Comparison of ENCODE assay signal across 8 cellular contexts in the genomic region with DNA sequence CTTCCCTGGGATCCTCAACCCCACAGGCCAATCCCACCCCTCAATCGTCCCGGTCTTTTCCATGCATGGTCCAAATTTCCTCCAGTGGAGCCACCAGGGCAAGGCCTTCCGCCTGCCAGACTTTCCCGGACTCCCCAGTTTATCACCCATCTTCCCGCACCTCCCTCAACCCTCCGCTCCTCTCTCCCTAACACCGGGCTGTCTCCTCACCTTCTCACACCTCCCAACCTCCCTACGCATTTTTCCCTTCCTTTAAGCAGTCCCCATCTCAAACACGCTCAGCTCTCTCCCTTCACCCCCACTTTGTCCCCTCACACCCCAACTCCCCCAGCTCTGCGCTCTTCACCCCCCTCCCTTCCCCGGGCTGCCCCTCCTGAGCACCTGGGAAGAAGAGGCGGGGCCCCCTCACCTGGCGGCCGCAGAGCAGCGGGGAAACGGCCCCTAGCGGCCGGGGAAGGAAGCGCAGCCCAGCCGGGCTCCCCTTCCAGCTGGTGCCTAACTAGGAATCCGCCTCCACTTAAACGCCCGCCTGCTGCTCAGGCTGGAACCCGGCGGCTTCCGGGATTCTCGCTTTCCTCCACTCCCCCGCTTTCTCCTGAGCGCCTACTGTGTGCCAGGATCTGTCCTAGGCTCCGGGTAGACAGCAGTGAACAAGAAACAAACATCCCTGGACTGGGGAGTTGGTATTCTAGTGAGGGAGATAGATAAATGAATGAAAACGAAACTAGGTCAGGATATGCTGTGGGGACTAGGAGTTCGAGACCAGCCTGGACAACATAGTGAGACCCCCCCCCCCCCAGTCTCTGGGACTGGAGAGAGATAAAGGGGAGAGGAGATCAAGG.
DNase-seq lines count a peak whose midpoint lies in the region; ATAC-seq, FAIRE-seq and TF ChIP-seq lines count a peak whose summit lies in the region.
"Not testable (repeated sequence)": the region's sequence is repeated elsewhere in the genome, so short reads cannot be mapped to it uniquely, and the experiment has no call there.

No MANE protein-coding gene starts in this region.

- not testable (repeated sequence) for BruUV-seq in endothelial cell of umbilical vein (replicated peaks; lab: Mats Ljungman, UMichigan)

- H2AFZ ChIP-seq in endothelial cell of umbilical vein (ENCODE audit: low read depth, low read length): peak overlapping the region; percentile 85

- not testable (repeated sequence) for H3K27ac ChIP-seq in RWPE1; endothelial cell of umbilical vein (ENCODE audit: insufficient read depth, low read depth, low read length); lung (ENCODE audit: low read depth in 1 of 2, low read length in 1 of 2)

- POLR2A ChIA-PET in RWPE1 (lab: Yijun Ruan, JAX; ENCODE audit: low non-redundant PET): not testable (repeated sequence)
- POLR2A ChIA-PET in endothelial cell of umbilical vein (lab: Charles Lee): interaction anchor here (0.9 kb wide), 1 partner anchor 97 kb away, joined by 3 read pairs; no protein-coding TSS in a partner anchor

- H3K4me1 ChIP-seq in endothelial cell of umbilical vein (ENCODE audit: control insufficient read depth, extremely low read depth, insufficient read depth, low read length); lung (ENCODE audit: control insufficient read depth in 2 of 2, insufficient read depth in 2 of 2, low read length in 2 of 2): not testable (repeated sequence)

- 7 to 8% methylated on average over 31 to 32 of the region's 32 CpGs for WGBS in lung, 2 donors

- peak; percentile 75 for DNase-seq in ACHN
- peak; percentile 59 for DNase-seq in GM19238 (ENCODE audit: insufficient read length, low spot score)
- peak; percentile 65 for DNase-seq in NB4 (ENCODE audit: low read depth)
- DNase-seq in RWPE1 (ENCODE audit: low spot score): peak; percentile 62
- DNase-seq in activated T-cell treated with anti-CD3 and anti-CD28 coated beads, Interleukin-2, amount 50 U/mL, for 48 hours: peak; percentile 81 to 86
- peak; percentile 56 for DNase-seq in endothelial cell of umbilical vein (ENCODE audit: low read depth, low spot score)
- peak; percentile 74 for DNase-seq in lung (ENCODE audit: low spot score)
- peak; percentile 70 to 74 for DNase-seq in stimulated activated CD4-positive, alpha-beta T cell treated with anti-CD3 and anti-CD28 coated beads, Interleukin-2, amount 100 ng/mL, for 48 hours

- peak; percentile 91 for ATAC-seq in lung (ENCODE audit: insufficient read depth, low FRiP score)

- H3K9ac ChIP-seq in endothelial cell of umbilical vein (replicated peaks; ENCODE audit: extremely low read depth, insufficient read depth, low read length): not testable (repeated sequence)

- H3K9me1 ChIP-seq in endothelial cell of umbilical vein (replicated peaks; ENCODE audit: control insufficient read depth, extremely low read depth, insufficient read depth, low read length): not testable (repeated sequence)

- H3K79me2 ChIP-seq in endothelial cell of umbilical vein (ENCODE audit: control insufficient read depth, insufficient read depth, low read length): not testable (repeated sequence)

- H3K9me3 ChIP-seq in endothelial cell of umbilical vein (replicated peaks; ENCODE audit: control insufficient read depth, insufficient read depth, low read length); lung (ENCODE audit: control insufficient read depth in 2 of 2, insufficient read depth in 1 of 2, low read length in 1 of 2): not testable (repeated sequence)

- in situ Hi-C loops in ACHN (cut with HindIII; ENCODE audit: low pct_ligation_motif_present, low pct_unique_long_range_greater_than_20kb, low sequenced_read_pairs): not testable (repeated sequence)

- peak; percentile 97 for FAIRE-seq in endothelial cell of umbilical vein (lab: Jason Lieb, UNC)

- not testable (repeated sequence) for TF ChIP-seq POLR2A in NB4 (IDR thresholded peaks at IDR 0.05; ENCODE audit: extremely low read depth, insufficient read length); endothelial cell of umbilical vein (IDR thresholded peaks at IDR 0.05; ENCODE audit: low read depth, low read length)

- CTCF ChIA-PET in RWPE1 (lab: Yijun Ruan, JAX) (interaction anchor here (0.6 to 1.6 kb wide), 7 partner anchors 9 to 221 kb away, joined by 3 to 6 read pairs (median 3); partner anchors contain the start of gene GOSR1), endothelial cell of umbilical vein (lab: Charles Lee) (interaction anchor here (0.6 to 1.6 kb wide), 7 partner anchors 9 to 168 kb away, joined by 3 to 8 read pairs (median 4); no protein-coding TSS in a partner anchor)

- H3K4me2 ChIP-seq in endothelial cell of umbilical vein (ENCODE audit: insufficient read depth, low read length): peak overlapping the region; percentile 24

- intact Hi-C loops in endothelial cell of umbilical vein (cut with micrococcal nuclease): loop anchor here (10.0 kb wide), 1 partner anchor 183 kb away; no protein-coding TSS in a partner anchor

- H3K4me3 ChIP-seq in NB4 (ENCODE audit: low read depth, low read length) (peak overlapping the region; percentile 48), endothelial cell of umbilical vein (replicated peaks in 1 of 3; ENCODE audit: insufficient read depth in 1 of 3, low read depth in 1 of 3, low read length in 3 of 3) (peak overlapping the region; percentile 32 to 59 (median 48))
- H3K4me3 ChIP-seq in lung: not testable (repeated sequence)

- H3K27me3 ChIP-seq in endothelial cell of umbilical vein (ENCODE audit: control insufficient read depth in 2 of 2, insufficient read depth in 2 of 2, low read length in 2 of 2); lung (ENCODE audit: control insufficient read depth, insufficient read depth): not testable (repeated sequence)

- H3K36me3 ChIP-seq in endothelial cell of umbilical vein (ENCODE audit: control insufficient read depth in 2 of 2, extremely low read depth in 1 of 2, insufficient read depth in 2 of 2, low read length in 2 of 2); lung (ENCODE audit: control insufficient read depth in 2 of 2, insufficient read depth in 2 of 2, low read length in 2 of 2): not testable (repeated sequence)

- H4K20me1 ChIP-seq in endothelial cell of umbilical vein (replicated peaks; ENCODE audit: control insufficient read depth, extremely low read depth, insufficient read depth, low read length): not testable (repeated sequence)

- dilution Hi-C loops in endothelial cell of umbilical vein (cut with MboI; ENCODE audit: extremely low pct_ligation_motif_present, low sequenced_read_pairs): not testable (repeated sequence)

- TF ChIP-seq CTCF in NB4 (IDR thresholded peaks at IDR 0.05; ENCODE audit: low read depth, low read length): peak; percentile 72
- peak; percentile 96 for TF ChIP-seq CTCF in RWPE1 (conservative IDR thresholded peaks at IDR 0.05; ENCODE audit: low read depth)
- TF ChIP-seq CTCF in endothelial cell of umbilical vein (IDR thresholded peaks at IDR 0.05; ENCODE audit: extremely low read depth in 1 of 2, insufficient read depth in 1 of 2, low read depth in 1 of 2, low read length in 2 of 2): peak; percentile 63 to 83
- peak; percentile 79 for TF ChIP-seq CTCF in lung (IDR thresholded peaks at IDR 0.05; ENCODE audit: control extremely low read depth, extremely low read depth)
